5 cellular contexts compared by ENCODE assay signal in the genomic region with DNA sequence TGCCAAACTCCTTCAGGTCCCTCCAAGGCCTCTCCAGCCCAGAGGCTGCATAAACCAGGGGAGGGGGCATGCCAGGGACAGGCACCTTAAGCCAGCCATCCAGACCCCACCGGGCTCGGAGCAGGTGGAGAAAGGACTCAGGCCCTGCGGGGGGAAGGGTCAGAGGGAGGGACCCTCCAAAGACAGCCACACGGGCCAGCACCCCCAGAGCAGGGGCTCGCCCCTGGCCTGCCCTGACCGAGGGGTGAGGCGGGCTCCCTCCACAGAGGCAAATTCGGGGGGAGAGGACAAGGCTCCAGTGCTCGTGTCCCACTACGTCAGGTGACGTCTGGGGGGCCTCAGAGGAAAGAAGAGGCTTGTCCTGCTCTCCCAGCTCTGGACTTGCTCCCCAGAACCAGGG. TPM values are rescaled to one million over a fixed set of nuclear protein-coding genes. Genes with fewer than 3 reads are reported as not detected.
"Had no signal": no experiment of that assay in that cellular context is flagged by ENCODE, and none has a peak within 500 bp of the region (broad histone marks: within the 10 kb centered on the region; RNA-seq: fewer than 3 reads in every experiment).

No MANE protein-coding gene starts in this region.

- H3K4me3 ChIP-seq: GM23338, K562 had no signal

- H3K9me3 Mint-ChIP-seq: GM23338, H9 had no signal

- DNase-seq: H9, HCEC 1CT had no signal

- H2AFZ ChIP-seq: GM23338 had no signal

- H3K4me2 ChIP-seq: GM23338 had no signal

- H3K27ac Mint-ChIP-seq: GM23338, H9 had no signal

- H3K4me3 Mint-ChIP-seq: GM23338, H9 had no signal

RNA-seq across cellular contexts. Expression of gene TP73, which starts 49.2 kb away (rescaled TPM):
- total RNA-seq: HT1080 had no signal
